ENCODE assay signal across 11 cellular contexts in the genomic region with DNA sequence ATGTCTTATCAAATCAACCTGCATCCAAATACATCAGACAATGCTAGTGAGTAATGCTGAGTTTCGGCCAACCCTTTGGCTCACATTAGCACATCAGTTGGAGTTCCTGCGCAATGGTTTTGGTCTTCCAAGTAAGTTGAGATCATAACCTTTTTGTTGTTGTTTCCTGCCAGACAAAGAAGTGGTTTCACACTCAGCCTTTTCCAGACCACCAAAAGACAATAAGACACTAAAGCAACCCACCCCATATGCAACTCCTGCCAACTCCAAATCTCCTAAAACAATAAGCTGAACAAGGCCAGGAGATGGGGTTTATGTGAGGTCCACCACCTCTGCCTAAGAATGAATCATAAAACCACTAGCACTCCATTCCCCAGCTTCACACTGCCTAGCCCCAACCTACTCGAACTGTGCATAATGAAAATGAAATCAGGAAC.
DNase-seq lines count a peak whose midpoint lies in the region; ATAC-seq and TF ChIP-seq lines count a peak whose summit lies in the region.
"Had no signal": no experiment of that assay in that cellular context is flagged by ENCODE, and none has a peak within 500 bp of the region (broad histone marks: within the 10 kb centered on the region; RNA-seq: fewer than 3 reads in every experiment).

No MANE protein-coding gene starts in this region.

- CTCF ChIA-PET in CD8-positive, alpha-beta T cell (lab: Charles Lee): no interaction called here

- no peaks in the 10 kb centered on the region for H3K4me1 ChIP-seq in CD8-positive, alpha-beta T cell (ENCODE audit: insufficient read depth, low read length)

- POLR2A ChIA-PET in CD8-positive, alpha-beta T cell (lab: Charles Lee): no interaction called here

- no peak overlapping the region for H3K4me3 Mint-ChIP-seq in type B pancreatic cell
- no peak overlapping the region for H3K4me3 Mint-ChIP-seq in CD8-positive, alpha-beta T cell

- no peak overlapping the region for H3K27ac Mint-ChIP-seq in type B pancreatic cell
- no peak overlapping the region for H3K27ac Mint-ChIP-seq in CD8-positive, alpha-beta T cell

- ATAC-seq in GM21447 (IDR thresholded peaks at IDR 0.05; ENCODE audit: unreplicated experiment): peak; percentile 80
- no peak for ATAC-seq in CD8-positive, alpha-beta T cell

- H3K9me3 Mint-ChIP-seq in type B pancreatic cell: peaks cover 7% of the 10 kb centered on the region
- no peaks in the 10 kb centered on the region for H3K9me3 Mint-ChIP-seq in CD8-positive, alpha-beta T cell

- no peaks in the 10 kb centered on the region for H3K36me3 ChIP-seq in CD8-positive, alpha-beta T cell (ENCODE audit: insufficient read depth, low read length)

- H3K36me3 Mint-ChIP-seq in type B pancreatic cell: no peaks in the 10 kb centered on the region
- H3K36me3 Mint-ChIP-seq in CD8-positive, alpha-beta T cell: no peaks in the 10 kb centered on the region

- H3K27ac ChIP-seq in CD8-positive, alpha-beta T cell (ENCODE audit: low read depth, low read length): no peak overlapping the region
- H3K27ac ChIP-seq: C4-2B had no signal

- no peak overlapping the region for H3K4me3 ChIP-seq in CD8-positive, alpha-beta T cell (ENCODE audit: low read depth, low read length)

- H3K4me1 Mint-ChIP-seq in type B pancreatic cell (ENCODE audit: unreplicated experiment): no peaks in the 10 kb centered on the region
- H3K4me1 Mint-ChIP-seq in CD8-positive, alpha-beta T cell (ENCODE audit: low read depth): no peaks in the 10 kb centered on the region

- peaks cover 3% of the 10 kb centered on the region for H3K27me3 Mint-ChIP-seq in type B pancreatic cell
- H3K27me3 Mint-ChIP-seq in CD8-positive, alpha-beta T cell (ENCODE audit: low read depth): peaks cover 3% of the 10 kb centered on the region

- no peaks in the 10 kb centered on the region for H3K27me3 ChIP-seq in CD8-positive, alpha-beta T cell (ENCODE audit: insufficient read depth, low read length)

- H3K9me3 ChIP-seq in CD8-positive, alpha-beta T cell (ENCODE audit: low read length): no peaks in the 10 kb centered on the region

- TF ChIP-seq CTCF in type B pancreatic cell (conservative IDR thresholded peaks at IDR 0.05): no peak
- TF ChIP-seq CTCF in CD8-positive, alpha-beta T cell (IDR thresholded peaks at IDR 0.05): no peak

- intact Hi-C loops in CD8-positive, alpha-beta T cell (cut with DNase I, micrococcal nuclease): no loop called here

- peak; percentile 15 for DNase-seq in ELR (ENCODE audit: low read depth)
- peak; percentile 73 for DNase-seq in RPMI7951 (ENCODE audit: low read depth)
- DNase-seq in fibroblast of gingiva (ENCODE audit: low read depth): peak; percentile 26
- DNase-seq in type B pancreatic cell (ENCODE audit: extremely low spot score, unreplicated experiment): no peak
- DNase-seq in stimulated activated CD4-positive, alpha-beta T cell treated with anti-CD3 and anti-CD28 coated beads, Interleukin-4, amount 100 ng/mL, for 24 hours: no peak
- DNase-seq in CD8-positive, alpha-beta T cell: no peak
- no peak for DNase-seq in stimulated activated CD4-positive, alpha-beta T cell treated with anti-CD3 and anti-CD28 coated beads, Interleukin-12 subunit alpha, Interleukin-12 subunit beta, amount 100 ng/mL, for 4 hours
- DNase-seq: retina, SW 1271 had no signal

Comparison
In these comparisons a context has a peak if more than half of its experiments do, and no peak if none do; other contexts are left out.
1. DNase-seq: peak in ELR (single experiment), RPMI7951 (single experiment) and fibroblast of gingiva (single experiment); none in type B pancreatic cell (single experiment), stimulated activated CD4-positive, alpha-beta T cell treated with anti-CD3 and anti-CD28 coated beads, Interleukin-4, amount 100 ng/mL, for 24 hours (single experiment), CD8-positive, alpha-beta T cell (0 of 7) and stimulated activated CD4-positive, alpha-beta T cell treated with anti-CD3 and anti-CD28 coated beads, Interleukin-12 subunit alpha, Interleukin-12 subunit beta, amount 100 ng/mL, for 4 hours (single experiment).